Comparison of ENCODE assay signal across 1 cellular context in the genomic region with DNA sequence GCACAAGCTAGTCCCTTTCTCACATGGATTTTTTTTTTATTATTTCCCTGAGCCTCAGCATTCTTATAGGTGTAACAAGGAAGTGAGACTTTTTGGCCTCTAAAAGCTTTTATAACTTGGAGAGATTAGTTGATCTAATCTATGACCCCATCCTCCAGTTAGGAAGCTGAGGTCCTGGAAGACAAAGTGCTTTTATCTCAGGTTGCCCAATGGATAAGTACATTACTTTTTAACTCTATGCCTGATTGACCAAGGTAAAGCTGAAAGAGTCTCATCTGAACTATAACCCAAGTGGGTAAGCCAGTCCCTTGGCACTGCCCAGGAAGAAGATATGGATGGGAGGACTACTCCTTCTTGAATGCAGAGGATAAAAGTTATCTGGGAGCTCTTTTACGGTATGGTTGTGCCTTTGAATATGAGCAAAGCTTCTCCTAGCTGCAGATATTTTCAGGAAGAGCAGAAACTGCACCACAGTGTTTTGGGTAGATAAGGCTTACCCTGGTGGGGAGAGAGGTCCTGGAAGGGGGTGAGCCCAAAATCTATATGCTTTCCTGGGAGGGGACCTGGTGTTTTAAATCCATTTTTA.
A peak's percentile ranks its signal among the peaks of the same experiment; 100 is the strongest.
TF ChIP-seq lines count a peak whose summit lies in the region.

No MANE protein-coding gene starts in this region.

TF ChIP-seq in K562, 482 proteins besides CTCF, POLR2A, EP300 and RAD21 (continued from another document and continues in another):
- TF ChIP-seq, protein P1, sequence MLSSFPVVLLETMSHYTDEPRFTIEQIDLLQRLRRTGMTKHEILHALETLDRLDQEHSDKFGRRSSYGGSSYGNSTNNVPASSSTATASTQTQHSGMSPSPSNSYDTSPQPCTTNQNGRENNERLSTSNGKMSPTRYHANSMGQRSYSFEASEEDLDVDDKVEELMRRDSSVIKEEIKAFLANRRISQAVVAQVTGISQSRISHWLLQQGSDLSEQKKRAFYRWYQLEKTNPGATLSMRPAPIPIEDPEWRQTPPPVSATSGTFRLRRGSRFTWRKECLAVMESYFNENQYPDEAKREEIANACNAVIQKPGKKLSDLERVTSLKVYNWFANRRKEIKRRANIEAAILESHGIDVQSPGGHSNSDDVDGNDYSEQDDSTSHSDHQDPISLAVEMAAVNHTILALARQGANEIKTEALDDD (IDR thresholded peaks at IDR 0.05), result peak; percentile 51; the same call in 1 of the 2 replicates
- TF ChIP-seq, protein P2, sequence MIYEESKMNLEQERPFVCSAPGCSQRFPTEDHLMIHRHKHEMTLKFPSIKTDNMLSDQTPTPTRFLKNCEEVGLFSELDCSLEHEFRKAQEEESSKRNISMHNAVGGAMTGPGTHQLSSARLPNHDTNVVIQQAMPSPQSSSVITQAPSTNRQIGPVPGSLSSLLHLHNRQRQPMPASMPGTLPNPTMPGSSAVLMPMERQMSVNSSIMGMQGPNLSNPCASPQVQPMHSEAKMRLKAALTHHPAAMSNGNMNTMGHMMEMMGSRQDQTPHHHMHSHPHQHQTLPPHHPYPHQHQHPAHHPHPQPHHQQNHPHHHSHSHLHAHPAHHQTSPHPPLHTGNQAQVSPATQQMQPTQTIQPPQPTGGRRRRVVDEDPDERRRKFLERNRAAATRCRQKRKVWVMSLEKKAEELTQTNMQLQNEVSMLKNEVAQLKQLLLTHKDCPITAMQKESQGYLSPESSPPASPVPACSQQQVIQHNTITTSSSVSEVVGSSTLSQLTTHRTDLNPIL (CRISPR knock-in tag; IDR thresholded peaks at IDR 0.05), result no peak
- TF ChIP-seq FIP1L1 (IDR thresholded peaks at IDR 0.05; ENCODE audit: low read depth, low read length, poor library complexity, severe bottlenecking) (no peak), ELF1 (tag; IDR thresholded peaks at IDR 0.05) (peak; percentile 60), HDAC2 (IDR thresholded peaks at IDR 0.05) (peak; percentile 62; the same call in 1 of the 2 replicates), KDM4B (IDR thresholded peaks at IDR 0.05; ENCODE audit: borderline replicate concordance in 2 of 2, low read depth in 1 of 2) (no peak), JUNB (CRISPR knock-in tag; conservative IDR thresholded peaks at IDR 0.05) (no peak), CREB1 (IDR thresholded peaks at IDR 0.05) (no peak; the same call in 1 of the 2 replicates), CREB1 (CRISPR knock-in tag; IDR thresholded peaks at IDR 0.05) (no peak), MTA2 (IDR thresholded peaks at IDR 0.05; ENCODE audit: low read depth) (no peak; the same call in 1 of the 2 replicates), MYC (IDR thresholded peaks at IDR 0.05; ENCODE audit: low read depth, low read length) (no peak), MYC (CRISPR knock-in tag; IDR thresholded peaks at IDR 0.05; ENCODE audit: borderline replicate concordance, low read depth) (no peak), NBN (IDR thresholded peaks at IDR 0.05; ENCODE audit: low read depth) (no peak), GATAD2B (IDR thresholded peaks at IDR 0.05; ENCODE audit: borderline replicate concordance) (peak; percentile 81; the same call in 1 of the 2 replicates), C11orf30 (IDR thresholded peaks at IDR 0.05; ENCODE audit: low read depth) (no peak), NCOA4 (IDR thresholded peaks at IDR 0.05; ENCODE audit: partially characterized antibody) (no peak), POLR3A (IDR thresholded peaks at IDR 0.05; ENCODE audit: borderline replicate concordance, extremely low read depth, insufficient read depth, insufficient read length) (no peak), MYNN (IDR thresholded peaks at IDR 0.05) (peak; percentile 61; the same call in 1 of the 2 replicates), MYNN (CRISPR knock-in tag; IDR thresholded peaks at IDR 0.05) (no peak), ZNF436 (CRISPR knock-in tag; IDR thresholded peaks at IDR 0.05) (no peak), DPF2 (IDR thresholded peaks at IDR 0.05) (peak; percentile 47; the same call in 1 of the 2 replicates), NFIC (IDR thresholded peaks at IDR 0.05) (peak; percentile 45; the same call in 1 of the 2 replicates), LCOR (CRISPR knock-in tag; IDR thresholded peaks at IDR 0.05) (peak; percentile 78; the same call in 1 of the 2 replicates), ZFPM2 (CRISPR knock-in tag; IDR thresholded peaks at IDR 0.05) (no peak)
- TF ChIP-seq, protein P3, sequence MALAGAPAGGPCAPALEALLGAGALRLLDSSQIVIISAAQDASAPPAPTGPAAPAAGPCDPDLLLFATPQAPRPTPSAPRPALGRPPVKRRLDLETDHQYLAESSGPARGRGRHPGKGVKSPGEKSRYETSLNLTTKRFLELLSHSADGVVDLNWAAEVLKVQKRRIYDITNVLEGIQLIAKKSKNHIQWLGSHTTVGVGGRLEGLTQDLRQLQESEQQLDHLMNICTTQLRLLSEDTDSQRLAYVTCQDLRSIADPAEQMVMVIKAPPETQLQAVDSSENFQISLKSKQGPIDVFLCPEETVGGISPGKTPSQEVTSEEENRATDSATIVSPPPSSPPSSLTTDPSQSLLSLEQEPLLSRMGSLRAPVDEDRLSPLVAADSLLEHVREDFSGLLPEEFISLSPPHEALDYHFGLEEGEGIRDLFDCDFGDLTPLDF (CRISPR knock-in tag; IDR thresholded peaks at IDR 0.05), result no peak
- TF ChIP-seq, protein P4, sequence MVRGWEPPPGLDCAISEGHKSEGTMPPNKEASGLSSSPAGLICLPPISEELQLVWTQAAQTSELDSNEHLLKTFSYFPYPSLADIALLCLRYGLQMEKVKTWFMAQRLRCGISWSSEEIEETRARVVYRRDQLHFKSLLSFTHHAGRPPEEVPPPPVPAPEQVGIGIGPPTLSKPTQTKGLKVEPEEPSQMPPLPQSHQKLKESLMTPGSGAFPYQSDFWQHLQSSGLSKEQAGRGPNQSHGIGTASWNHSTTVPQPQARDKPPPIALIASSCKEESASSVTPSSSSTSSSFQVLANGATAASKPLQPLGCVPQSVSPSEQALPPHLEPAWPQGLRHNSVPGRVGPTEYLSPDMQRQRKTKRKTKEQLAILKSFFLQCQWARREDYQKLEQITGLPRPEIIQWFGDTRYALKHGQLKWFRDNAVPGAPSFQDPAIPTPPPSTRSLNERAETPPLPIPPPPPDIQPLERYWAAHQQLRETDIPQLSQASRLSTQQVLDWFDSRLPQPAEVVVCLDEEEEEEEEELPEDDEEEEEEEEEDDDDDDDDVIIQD (CRISPR knock-in tag; IDR thresholded peaks at IDR 0.05), result no peak
- TF ChIP-seq, protein P5, sequence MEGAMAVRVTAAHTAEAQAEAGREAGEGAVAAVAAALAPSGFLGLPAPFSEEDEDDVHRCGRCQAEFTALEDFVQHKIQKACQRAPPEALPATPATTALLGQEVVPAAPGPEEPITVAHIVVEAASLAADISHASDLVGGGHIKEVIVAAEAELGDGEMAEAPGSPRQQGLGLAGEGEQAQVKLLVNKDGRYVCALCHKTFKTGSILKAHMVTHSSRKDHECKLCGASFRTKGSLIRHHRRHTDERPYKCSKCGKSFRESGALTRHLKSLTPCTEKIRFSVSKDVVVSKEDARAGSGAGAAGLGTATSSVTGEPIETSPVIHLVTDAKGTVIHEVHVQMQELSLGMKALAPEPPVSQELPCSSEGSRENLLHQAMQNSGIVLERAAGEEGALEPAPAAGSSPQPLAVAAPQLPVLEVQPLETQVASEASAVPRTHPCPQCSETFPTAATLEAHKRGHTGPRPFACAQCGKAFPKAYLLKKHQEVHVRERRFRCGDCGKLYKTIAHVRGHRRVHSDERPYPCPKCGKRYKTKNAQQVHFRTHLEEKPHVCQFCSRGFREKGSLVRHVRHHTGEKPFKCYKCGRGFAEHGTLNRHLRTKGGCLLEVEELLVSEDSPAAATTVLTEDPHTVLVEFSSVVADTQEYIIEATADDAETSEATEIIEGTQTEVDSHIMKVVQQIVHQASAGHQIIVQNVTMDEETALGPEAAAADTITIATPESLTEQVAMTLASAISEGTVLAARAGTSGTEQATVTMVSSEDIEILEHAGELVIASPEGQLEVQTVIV (CRISPR knock-in tag; IDR thresholded peaks at IDR 0.05; ENCODE audit: borderline replicate concordance), result no peak
- TF ChIP-seq, protein P6, sequence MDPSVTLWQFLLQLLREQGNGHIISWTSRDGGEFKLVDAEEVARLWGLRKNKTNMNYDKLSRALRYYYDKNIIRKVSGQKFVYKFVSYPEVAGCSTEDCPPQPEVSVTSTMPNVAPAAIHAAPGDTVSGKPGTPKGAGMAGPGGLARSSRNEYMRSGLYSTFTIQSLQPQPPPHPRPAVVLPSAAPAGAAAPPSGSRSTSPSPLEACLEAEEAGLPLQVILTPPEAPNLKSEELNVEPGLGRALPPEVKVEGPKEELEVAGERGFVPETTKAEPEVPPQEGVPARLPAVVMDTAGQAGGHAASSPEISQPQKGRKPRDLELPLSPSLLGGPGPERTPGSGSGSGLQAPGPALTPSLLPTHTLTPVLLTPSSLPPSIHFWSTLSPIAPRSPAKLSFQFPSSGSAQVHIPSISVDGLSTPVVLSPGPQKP (CRISPR knock-in tag; IDR thresholded peaks at IDR 0.05), result no peak
- TF ChIP-seq, protein P7, sequence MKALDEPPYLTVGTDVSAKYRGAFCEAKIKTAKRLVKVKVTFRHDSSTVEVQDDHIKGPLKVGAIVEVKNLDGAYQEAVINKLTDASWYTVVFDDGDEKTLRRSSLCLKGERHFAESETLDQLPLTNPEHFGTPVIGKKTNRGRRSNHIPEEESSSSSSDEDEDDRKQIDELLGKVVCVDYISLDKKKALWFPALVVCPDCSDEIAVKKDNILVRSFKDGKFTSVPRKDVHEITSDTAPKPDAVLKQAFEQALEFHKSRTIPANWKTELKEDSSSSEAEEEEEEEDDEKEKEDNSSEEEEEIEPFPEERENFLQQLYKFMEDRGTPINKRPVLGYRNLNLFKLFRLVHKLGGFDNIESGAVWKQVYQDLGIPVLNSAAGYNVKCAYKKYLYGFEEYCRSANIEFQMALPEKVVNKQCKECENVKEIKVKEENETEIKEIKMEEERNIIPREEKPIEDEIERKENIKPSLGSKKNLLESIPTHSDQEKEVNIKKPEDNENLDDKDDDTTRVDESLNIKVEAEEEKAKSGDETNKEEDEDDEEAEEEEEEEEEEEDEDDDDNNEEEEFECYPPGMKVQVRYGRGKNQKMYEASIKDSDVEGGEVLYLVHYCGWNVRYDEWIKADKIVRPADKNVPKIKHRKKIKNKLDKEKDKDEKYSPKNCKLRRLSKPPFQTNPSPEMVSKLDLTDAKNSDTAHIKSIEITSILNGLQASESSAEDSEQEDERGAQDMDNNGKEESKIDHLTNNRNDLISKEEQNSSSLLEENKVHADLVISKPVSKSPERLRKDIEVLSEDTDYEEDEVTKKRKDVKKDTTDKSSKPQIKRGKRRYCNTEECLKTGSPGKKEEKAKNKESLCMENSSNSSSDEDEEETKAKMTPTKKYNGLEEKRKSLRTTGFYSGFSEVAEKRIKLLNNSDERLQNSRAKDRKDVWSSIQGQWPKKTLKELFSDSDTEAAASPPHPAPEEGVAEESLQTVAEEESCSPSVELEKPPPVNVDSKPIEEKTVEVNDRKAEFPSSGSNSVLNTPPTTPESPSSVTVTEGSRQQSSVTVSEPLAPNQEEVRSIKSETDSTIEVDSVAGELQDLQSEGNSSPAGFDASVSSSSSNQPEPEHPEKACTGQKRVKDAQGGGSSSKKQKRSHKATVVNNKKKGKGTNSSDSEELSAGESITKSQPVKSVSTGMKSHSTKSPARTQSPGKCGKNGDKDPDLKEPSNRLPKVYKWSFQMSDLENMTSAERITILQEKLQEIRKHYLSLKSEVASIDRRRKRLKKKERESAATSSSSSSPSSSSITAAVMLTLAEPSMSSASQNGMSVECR (CRISPR knock-in tag; IDR thresholded peaks at IDR 0.05), result no peak
- TF ChIP-seq, protein P8, sequence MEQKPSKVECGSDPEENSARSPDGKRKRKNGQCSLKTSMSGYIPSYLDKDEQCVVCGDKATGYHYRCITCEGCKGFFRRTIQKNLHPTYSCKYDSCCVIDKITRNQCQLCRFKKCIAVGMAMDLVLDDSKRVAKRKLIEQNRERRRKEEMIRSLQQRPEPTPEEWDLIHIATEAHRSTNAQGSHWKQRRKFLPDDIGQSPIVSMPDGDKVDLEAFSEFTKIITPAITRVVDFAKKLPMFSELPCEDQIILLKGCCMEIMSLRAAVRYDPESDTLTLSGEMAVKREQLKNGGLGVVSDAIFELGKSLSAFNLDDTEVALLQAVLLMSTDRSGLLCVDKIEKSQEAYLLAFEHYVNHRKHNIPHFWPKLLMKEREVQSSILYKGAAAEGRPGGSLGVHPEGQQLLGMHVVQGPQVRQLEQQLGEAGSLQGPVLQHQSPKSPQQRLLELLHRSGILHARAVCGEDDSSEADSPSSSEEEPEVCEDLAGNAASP (IDR thresholded peaks at IDR 0.05), result no peak
- TF ChIP-seq, protein P9, sequence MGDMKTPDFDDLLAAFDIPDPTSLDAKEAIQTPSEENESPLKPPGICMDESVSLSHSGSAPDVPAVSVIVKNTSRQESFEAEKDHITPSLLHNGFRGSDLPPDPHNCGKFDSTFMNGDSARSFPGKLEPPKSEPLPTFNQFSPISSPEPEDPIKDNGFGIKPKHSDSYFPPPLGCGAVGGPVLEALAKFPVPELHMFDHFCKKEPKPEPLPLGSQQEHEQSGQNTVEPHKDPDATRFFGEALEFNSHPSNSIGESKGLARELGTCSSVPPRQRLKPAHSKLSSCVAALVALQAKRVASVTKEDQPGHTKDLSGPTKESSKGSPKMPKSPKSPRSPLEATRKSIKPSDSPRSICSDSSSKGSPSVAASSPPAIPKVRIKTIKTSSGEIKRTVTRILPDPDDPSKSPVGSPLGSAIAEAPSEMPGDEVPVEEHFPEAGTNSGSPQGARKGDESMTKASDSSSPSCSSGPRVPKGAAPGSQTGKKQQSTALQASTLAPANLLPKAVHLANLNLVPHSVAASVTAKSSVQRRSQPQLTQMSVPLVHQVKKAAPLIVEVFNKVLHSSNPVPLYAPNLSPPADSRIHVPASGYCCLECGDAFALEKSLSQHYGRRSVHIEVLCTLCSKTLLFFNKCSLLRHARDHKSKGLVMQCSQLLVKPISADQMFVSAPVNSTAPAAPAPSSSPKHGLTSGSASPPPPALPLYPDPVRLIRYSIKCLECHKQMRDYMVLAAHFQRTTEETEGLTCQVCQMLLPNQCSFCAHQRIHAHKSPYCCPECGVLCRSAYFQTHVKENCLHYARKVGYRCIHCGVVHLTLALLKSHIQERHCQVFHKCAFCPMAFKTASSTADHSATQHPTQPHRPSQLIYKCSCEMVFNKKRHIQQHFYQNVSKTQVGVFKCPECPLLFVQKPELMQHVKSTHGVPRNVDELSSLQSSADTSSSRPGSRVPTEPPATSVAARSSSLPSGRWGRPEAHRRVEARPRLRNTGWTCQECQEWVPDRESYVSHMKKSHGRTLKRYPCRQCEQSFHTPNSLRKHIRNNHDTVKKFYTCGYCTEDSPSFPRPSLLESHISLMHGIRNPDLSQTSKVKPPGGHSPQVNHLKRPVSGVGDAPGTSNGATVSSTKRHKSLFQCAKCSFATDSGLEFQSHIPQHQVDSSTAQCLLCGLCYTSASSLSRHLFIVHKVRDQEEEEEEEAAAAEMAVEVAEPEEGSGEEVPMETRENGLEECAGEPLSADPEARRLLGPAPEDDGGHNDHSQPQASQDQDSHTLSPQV (IDR thresholded peaks at IDR 0.05), result peak; percentile 82
- TF ChIP-seq, protein P10, sequence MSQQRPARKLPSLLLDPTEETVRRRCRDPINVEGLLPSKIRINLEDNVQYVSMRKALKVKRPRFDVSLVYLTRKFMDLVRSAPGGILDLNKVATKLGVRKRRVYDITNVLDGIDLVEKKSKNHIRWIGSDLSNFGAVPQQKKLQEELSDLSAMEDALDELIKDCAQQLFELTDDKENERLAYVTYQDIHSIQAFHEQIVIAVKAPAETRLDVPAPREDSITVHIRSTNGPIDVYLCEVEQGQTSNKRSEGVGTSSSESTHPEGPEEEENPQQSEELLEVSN (IDR thresholded peaks at IDR 0.05; ENCODE audit: borderline replicate concordance in 1 of 2, extremely low read depth in 1 of 2, insufficient read depth in 1 of 2, insufficient read length in 1 of 2, low read depth in 1 of 2, low read length in 1 of 2, poor library complexity in 1 of 2, severe bottlenecking in 1 of 2), result no peak
